Comparison of ENCODE assay signal across 1 cellular context in the genomic region with DNA sequence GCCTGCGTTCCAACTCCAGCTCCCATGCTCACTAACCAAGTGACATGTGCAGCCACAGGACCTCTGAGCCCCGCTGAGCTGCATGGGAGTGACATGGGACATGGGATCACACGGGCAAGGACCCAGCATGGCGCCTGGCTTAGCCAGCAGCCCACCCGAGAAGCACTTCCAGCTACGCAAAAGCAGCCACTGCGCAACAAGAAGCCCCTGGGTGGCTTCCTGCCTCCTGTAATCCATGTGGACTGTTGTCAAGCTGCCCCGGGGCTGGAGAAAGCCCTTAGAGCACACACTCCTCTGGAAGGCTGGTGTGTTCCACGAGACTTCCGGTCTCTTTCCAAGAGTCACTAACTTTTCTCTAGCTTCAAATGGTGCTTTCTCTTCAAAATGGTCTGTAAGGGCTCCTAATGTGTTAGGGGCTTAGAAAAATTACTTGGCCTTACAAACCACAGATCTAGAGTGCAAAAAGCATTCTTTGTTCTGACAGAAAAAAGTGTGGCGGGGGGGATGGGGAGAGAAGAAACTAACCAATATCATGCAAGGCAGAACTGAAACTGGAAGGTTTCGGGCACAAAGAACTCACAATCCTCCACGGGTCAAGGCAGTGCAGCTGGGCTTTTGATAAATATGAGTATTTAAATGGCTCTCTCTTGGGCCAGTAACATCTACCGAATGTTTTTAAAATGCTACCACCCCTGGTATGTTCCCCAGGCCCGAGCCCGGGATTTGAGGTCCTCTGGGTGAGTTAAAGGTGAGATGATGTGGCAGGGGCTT.
TF ChIP-seq lines count a peak whose summit lies in the region.

No MANE protein-coding gene starts in this region.

TF ChIP-seq in GM12878, 131 proteins besides CTCF, POLR2A, EP300 and RAD21 (continued from another document and continues in another):
- TF ChIP-seq, protein P1, sequence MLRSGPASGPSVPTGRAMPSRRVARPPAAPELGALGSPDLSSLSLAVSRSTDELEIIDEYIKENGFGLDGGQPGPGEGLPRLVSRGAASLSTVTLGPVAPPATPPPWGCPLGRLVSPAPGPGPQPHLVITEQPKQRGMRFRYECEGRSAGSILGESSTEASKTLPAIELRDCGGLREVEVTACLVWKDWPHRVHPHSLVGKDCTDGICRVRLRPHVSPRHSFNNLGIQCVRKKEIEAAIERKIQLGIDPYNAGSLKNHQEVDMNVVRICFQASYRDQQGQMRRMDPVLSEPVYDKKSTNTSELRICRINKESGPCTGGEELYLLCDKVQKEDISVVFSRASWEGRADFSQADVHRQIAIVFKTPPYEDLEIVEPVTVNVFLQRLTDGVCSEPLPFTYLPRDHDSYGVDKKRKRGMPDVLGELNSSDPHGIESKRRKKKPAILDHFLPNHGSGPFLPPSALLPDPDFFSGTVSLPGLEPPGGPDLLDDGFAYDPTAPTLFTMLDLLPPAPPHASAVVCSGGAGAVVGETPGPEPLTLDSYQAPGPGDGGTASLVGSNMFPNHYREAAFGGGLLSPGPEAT (IDR thresholded peaks at IDR 0.05; ENCODE audit: low read depth), result peak; percentile 87
- TF ChIP-seq, protein P2, sequence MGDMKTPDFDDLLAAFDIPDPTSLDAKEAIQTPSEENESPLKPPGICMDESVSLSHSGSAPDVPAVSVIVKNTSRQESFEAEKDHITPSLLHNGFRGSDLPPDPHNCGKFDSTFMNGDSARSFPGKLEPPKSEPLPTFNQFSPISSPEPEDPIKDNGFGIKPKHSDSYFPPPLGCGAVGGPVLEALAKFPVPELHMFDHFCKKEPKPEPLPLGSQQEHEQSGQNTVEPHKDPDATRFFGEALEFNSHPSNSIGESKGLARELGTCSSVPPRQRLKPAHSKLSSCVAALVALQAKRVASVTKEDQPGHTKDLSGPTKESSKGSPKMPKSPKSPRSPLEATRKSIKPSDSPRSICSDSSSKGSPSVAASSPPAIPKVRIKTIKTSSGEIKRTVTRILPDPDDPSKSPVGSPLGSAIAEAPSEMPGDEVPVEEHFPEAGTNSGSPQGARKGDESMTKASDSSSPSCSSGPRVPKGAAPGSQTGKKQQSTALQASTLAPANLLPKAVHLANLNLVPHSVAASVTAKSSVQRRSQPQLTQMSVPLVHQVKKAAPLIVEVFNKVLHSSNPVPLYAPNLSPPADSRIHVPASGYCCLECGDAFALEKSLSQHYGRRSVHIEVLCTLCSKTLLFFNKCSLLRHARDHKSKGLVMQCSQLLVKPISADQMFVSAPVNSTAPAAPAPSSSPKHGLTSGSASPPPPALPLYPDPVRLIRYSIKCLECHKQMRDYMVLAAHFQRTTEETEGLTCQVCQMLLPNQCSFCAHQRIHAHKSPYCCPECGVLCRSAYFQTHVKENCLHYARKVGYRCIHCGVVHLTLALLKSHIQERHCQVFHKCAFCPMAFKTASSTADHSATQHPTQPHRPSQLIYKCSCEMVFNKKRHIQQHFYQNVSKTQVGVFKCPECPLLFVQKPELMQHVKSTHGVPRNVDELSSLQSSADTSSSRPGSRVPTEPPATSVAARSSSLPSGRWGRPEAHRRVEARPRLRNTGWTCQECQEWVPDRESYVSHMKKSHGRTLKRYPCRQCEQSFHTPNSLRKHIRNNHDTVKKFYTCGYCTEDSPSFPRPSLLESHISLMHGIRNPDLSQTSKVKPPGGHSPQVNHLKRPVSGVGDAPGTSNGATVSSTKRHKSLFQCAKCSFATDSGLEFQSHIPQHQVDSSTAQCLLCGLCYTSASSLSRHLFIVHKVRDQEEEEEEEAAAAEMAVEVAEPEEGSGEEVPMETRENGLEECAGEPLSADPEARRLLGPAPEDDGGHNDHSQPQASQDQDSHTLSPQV (IDR thresholded peaks at IDR 0.05), result no peak
- TF ChIP-seq MTA2 (IDR thresholded peaks at IDR 0.05; ENCODE audit: low read depth) (peak; percentile 83), TCF7 (IDR thresholded peaks at IDR 0.05; ENCODE audit: borderline replicate concordance) (0 out of 2 replicates have a peak, but pooled peaks have one; percentile 69), YY1 (IDR thresholded peaks at IDR 0.05; ENCODE audit: low read depth, low read length) (peak; percentile 63), SIN3A (IDR thresholded peaks at IDR 0.05; ENCODE audit: low read depth, low read length) (peak; percentile 67; the same call in 1 of the 2 replicates), MXI1 (IDR thresholded peaks at IDR 0.05; ENCODE audit: low read depth, low read length) (peak; percentile 86; the same call in 1 of the 2 replicates), TARDBP (IDR thresholded peaks at IDR 0.05; ENCODE audit: borderline replicate concordance) (no peak; the same call in 1 of the 2 replicates), WRNIP1 (IDR thresholded peaks at IDR 0.05; ENCODE audit: borderline replicate concordance, low read depth, low read length) (no peak), KAT2A (conservative IDR thresholded peaks at IDR 0.05; ENCODE audit: control insufficient read depth, low read depth, low read length) (no peak), SRF (IDR thresholded peaks at IDR 0.05; ENCODE audit: low read depth in 2 of 2, low read length in 2 of 2) (no peak), HDAC2 (IDR thresholded peaks at IDR 0.05) (no peak), BCL11A (IDR thresholded peaks at IDR 0.05; ENCODE audit: low read depth, low read length) (no peak), STAT1 (conservative IDR thresholded peaks at IDR 0.05) (no peak), BHLHE40 (IDR thresholded peaks at IDR 0.05; ENCODE audit: borderline replicate concordance in 1 of 2, low read depth in 2 of 2, low read length in 1 of 2) (peak; percentile 78 to 79), NFYA (IDR thresholded peaks at IDR 0.05; ENCODE audit: borderline replicate concordance, low read depth, low read length) (no peak), ZNF217 (IDR thresholded peaks at IDR 0.05) (peak; percentile 58; the same call in 1 of the 2 replicates), CBX3 (IDR thresholded peaks at IDR 0.05; ENCODE audit: borderline replicate concordance, low read depth) (no peak), MEF2B (IDR thresholded peaks at IDR 0.05; ENCODE audit: partially characterized antibody, poor library complexity, severe bottlenecking) (peak; percentile 62), EED (IDR thresholded peaks at IDR 0.05; ENCODE audit: low read depth) (no peak; the same call in 1 of the 2 replicates), IRF4 (IDR thresholded peaks at IDR 0.05; ENCODE audit: low read depth, low read length) (peak; percentile 87), POU2F2 (IDR thresholded peaks at IDR 0.05; ENCODE audit: borderline replicate concordance, low read depth, low read length) (0 out of 3 replicates have a peak, but pooled peaks have one; percentile 68), NR2F1 (conservative IDR thresholded peaks at IDR 0.05) (peak; percentile 83), PAX8 (IDR thresholded peaks at IDR 0.05) (no peak), FOS (IDR thresholded peaks at IDR 0.05; ENCODE audit: borderline replicate concordance, extremely low read depth, insufficient read length) (no peak)
- TF ChIP-seq, protein P3, sequence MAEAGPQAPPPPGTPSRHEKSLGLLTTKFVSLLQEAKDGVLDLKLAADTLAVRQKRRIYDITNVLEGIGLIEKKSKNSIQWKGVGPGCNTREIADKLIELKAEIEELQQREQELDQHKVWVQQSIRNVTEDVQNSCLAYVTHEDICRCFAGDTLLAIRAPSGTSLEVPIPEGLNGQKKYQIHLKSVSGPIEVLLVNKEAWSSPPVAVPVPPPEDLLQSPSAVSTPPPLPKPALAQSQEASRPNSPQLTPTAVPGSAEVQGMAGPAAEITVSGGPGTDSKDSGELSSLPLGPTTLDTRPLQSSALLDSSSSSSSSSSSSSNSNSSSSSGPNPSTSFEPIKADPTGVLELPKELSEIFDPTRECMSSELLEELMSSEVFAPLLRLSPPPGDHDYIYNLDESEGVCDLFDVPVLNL (IDR thresholded peaks at IDR 0.05; ENCODE audit: low read depth, low read length), result no peak
- TF ChIP-seq, protein P4, sequence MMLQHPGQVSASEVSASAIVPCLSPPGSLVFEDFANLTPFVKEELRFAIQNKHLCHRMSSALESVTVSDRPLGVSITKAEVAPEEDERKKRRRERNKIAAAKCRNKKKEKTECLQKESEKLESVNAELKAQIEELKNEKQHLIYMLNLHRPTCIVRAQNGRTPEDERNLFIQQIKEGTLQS (IDR thresholded peaks at IDR 0.05; ENCODE audit: borderline replicate concordance, extremely low read depth, low read depth, low read length), result no peak
- TF ChIP-seq, protein P5, sequence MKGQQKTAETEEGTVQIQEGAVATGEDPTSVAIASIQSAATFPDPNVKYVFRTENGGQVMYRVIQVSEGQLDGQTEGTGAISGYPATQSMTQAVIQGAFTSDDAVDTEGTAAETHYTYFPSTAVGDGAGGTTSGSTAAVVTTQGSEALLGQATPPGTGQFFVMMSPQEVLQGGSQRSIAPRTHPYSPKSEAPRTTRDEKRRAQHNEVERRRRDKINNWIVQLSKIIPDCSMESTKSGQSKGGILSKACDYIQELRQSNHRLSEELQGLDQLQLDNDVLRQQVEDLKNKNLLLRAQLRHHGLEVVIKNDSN (IDR thresholded peaks at IDR 0.05; ENCODE audit: borderline replicate concordance, extremely low read length, insufficient read depth, low read depth, low read length), result no peak
- TF ChIP-seq, protein P6, sequence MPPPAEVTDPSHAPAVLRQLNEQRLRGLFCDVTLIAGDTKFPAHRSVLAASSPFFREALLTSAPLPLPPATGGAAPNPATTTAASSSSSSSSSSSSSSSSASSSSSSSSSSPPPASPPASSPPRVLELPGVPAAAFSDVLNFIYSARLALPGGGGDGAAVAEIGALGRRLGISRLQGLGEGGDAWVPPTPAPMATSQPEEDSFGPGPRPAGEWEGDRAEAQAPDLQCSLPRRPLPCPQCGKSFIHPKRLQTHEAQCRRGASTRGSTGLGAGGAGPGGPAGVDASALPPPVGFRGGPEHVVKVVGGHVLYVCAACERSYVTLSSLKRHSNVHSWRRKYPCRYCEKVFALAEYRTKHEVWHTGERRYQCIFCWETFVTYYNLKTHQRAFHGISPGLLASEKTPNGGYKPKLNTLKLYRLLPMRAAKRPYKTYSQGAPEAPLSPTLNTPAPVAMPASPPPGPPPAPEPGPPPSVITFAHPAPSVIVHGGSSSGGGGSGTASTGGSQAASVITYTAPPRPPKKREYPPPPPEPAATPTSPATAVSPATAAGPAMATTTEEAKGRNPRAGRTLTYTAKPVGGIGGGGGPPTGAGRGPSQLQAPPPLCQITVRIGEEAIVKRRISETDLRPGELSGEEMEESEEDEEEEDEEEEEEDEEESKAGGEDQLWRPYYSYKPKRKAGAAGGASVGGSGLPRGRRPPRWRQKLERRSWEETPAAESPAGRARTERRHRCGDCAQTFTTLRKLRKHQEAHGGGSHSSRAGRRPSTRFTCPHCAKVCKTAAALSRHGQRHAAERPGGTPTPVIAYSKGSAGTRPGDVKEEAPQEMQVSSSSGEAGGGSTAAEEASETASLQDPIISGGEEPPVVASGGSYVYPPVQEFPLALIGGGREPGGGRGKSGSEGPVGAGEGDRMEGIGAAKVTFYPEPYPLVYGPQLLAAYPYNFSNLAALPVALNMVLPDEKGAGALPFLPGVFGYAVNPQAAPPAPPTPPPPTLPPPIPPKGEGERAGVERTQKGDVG (CRISPR knock-in tag; IDR thresholded peaks at IDR 0.05), result no peak
- TF ChIP-seq, protein P7, sequence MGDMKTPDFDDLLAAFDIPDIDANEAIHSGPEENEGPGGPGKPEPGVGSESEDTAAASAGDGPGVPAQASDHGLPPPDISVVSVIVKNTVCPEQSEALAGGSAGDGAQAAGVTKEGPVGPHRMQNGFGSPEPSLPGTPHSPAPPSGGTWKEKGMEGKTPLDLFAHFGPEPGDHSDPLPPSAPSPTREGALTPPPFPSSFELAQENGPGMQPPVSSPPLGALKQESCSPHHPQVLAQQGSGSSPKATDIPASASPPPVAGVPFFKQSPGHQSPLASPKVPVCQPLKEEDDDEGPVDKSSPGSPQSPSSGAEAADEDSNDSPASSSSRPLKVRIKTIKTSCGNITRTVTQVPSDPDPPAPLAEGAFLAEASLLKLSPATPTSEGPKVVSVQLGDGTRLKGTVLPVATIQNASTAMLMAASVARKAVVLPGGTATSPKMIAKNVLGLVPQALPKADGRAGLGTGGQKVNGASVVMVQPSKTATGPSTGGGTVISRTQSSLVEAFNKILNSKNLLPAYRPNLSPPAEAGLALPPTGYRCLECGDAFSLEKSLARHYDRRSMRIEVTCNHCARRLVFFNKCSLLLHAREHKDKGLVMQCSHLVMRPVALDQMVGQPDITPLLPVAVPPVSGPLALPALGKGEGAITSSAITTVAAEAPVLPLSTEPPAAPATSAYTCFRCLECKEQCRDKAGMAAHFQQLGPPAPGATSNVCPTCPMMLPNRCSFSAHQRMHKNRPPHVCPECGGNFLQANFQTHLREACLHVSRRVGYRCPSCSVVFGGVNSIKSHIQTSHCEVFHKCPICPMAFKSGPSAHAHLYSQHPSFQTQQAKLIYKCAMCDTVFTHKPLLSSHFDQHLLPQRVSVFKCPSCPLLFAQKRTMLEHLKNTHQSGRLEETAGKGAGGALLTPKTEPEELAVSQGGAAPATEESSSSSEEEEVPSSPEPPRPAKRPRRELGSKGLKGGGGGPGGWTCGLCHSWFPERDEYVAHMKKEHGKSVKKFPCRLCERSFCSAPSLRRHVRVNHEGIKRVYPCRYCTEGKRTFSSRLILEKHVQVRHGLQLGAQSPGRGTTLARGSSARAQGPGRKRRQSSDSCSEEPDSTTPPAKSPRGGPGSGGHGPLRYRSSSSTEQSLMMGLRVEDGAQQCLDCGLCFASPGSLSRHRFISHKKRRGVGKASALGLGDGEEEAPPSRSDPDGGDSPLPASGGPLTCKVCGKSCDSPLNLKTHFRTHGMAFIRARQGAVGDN (IDR thresholded peaks at IDR 0.05), result peak; percentile 95
- TF ChIP-seq, protein P8, sequence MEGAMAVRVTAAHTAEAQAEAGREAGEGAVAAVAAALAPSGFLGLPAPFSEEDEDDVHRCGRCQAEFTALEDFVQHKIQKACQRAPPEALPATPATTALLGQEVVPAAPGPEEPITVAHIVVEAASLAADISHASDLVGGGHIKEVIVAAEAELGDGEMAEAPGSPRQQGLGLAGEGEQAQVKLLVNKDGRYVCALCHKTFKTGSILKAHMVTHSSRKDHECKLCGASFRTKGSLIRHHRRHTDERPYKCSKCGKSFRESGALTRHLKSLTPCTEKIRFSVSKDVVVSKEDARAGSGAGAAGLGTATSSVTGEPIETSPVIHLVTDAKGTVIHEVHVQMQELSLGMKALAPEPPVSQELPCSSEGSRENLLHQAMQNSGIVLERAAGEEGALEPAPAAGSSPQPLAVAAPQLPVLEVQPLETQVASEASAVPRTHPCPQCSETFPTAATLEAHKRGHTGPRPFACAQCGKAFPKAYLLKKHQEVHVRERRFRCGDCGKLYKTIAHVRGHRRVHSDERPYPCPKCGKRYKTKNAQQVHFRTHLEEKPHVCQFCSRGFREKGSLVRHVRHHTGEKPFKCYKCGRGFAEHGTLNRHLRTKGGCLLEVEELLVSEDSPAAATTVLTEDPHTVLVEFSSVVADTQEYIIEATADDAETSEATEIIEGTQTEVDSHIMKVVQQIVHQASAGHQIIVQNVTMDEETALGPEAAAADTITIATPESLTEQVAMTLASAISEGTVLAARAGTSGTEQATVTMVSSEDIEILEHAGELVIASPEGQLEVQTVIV (IDR thresholded peaks at IDR 0.05; ENCODE audit: borderline replicate concordance, partially characterized antibody), result no peak
- TF ChIP-seq, protein P9, sequence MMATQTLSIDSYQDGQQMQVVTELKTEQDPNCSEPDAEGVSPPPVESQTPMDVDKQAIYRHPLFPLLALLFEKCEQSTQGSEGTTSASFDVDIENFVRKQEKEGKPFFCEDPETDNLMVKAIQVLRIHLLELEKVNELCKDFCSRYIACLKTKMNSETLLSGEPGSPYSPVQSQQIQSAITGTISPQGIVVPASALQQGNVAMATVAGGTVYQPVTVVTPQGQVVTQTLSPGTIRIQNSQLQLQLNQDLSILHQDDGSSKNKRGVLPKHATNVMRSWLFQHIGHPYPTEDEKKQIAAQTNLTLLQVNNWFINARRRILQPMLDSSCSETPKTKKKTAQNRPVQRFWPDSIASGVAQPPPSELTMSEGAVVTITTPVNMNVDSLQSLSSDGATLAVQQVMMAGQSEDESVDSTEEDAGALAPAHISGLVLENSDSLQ (IDR thresholded peaks at IDR 0.05), result no peak
